In genomic region chr5:119339344-119339743, GRCh38 we compare ENCODE assay signal across 17 cellular contexts. TPM values are rescaled to one million over a fixed set of nuclear protein-coding genes. Genes with fewer than 3 reads are reported as not detected.
DNase-seq lines count a peak whose midpoint lies in the region; ATAC-seq and TF ChIP-seq lines count a peak whose summit lies in the region.
"Had no signal": no experiment of that assay in that cellular context is flagged by ENCODE, and none has a peak within 500 bp of the region (broad histone marks: within the 10 kb centered on the region; RNA-seq: fewer than 3 reads in every experiment).

No MANE protein-coding gene starts in this region.

- H3K4me3 ChIP-seq in spleen = no peak overlapping the region
- H3K4me3 ChIP-seq: left ventricle myocardium inferior, upper lobe of right lung had no signal

- ATAC-seq in activated T-helper 17 cell treated with anti-CD3 and anti-CD28 coated beads, Interleukin-2, amount 50 U/mL, for 72 hours (replicated peaks) = no peak
- no peak for ATAC-seq in HG02610 (IDR thresholded peaks at IDR 0.05; ENCODE audit: unreplicated experiment)
- ATAC-seq: upper lobe of right lung had no signal

- H3K4me3 Mint-ChIP-seq in activated CD4-positive, alpha-beta T cell treated with anti-CD3 and anti-CD28 coated beads, Interleukin-2, amount 10 ng/mL, durations not matched to agents 7 days and 5 days = peak overlapping the region; percentile 84
- peak overlapping the region; percentile 78 for H3K4me3 Mint-ChIP-seq in activated T-helper 17 cell treated with anti-CD3 and anti-CD28 coated beads, Interleukin-2, amount 50 U/mL, for 72 hours
- H3K4me3 Mint-ChIP-seq: H9 had no signal

- H3K9me3 ChIP-seq in KOPT-K1 (ENCODE audit: insufficient read depth, low read length, poor library complexity, severe bottlenecking) (no peaks in the 10 kb centered on the region), spleen (no peaks in the 10 kb centered on the region)
- H3K9me3 ChIP-seq: left ventricle myocardium inferior, upper lobe of right lung had no signal

- H3K36me3 ChIP-seq in KOPT-K1 (ENCODE audit: insufficient read depth, low read length) (no peaks in the 10 kb centered on the region; the same call in 1 of the 2 replicates), spleen (no peaks in the 10 kb centered on the region)
- H3K36me3 ChIP-seq: brain microvascular endothelial cell, left ventricle myocardium inferior, upper lobe of right lung had no signal

- peaks cover 75% of the 10 kb centered on the region for H3K36me3 Mint-ChIP-seq in activated CD4-positive, alpha-beta T cell treated with anti-CD3 and anti-CD28 coated beads, Interleukin-2, amount 10 ng/mL, durations not matched to agents 7 days and 5 days (ENCODE audit: low read depth)
- peaks cover 91% of the 10 kb centered on the region for H3K36me3 Mint-ChIP-seq in activated T-helper 17 cell treated with anti-CD3 and anti-CD28 coated beads, Interleukin-2, amount 50 U/mL, for 72 hours (ENCODE audit: low read depth)

- no peak for DNase-seq in activated CD4-positive, alpha-beta T cell treated with anti-CD3 and anti-CD28 coated beads, Interleukin-2, amount 10 ng/mL, durations not matched to agents 7 days and 5 days
- no peak for DNase-seq in activated CD4-positive, alpha-beta T cell treated with anti-CD3 and anti-CD28 coated beads for 1 hour
- DNase-seq in spleen (no peak), NCI-H2081 treated with DMSO at 0.1 percent for 48 hours (lab: John Stamatoyannopoulos, UW) (no peak), D341Med (ENCODE audit: low spot score) (no peak)
- DNase-seq: activated gamma-delta T cell, brain microvascular endothelial cell, COR-L47, H9, left ventricle myocardium inferior, NCI-H187, SHP77, T1000, upper lobe of right lung had no signal

- POLR2A ChIA-PET in activated CD4-positive, alpha-beta T cell treated with anti-CD3 and anti-CD28 coated beads, Interleukin-2, amount 10 ng/mL, durations not matched to agents 7 days and 5 days (lab: Charles Lee) = interaction anchor here (0.6 to 1.3 kb wide), 2 partner anchors 17 to 26 kb away, joined by 3 to 4 read pairs; partner anchors contain the start of gene TNFAIP8

- peaks cover 87% of the 10 kb centered on the region for H3K4me1 Mint-ChIP-seq in activated CD4-positive, alpha-beta T cell treated with anti-CD3 and anti-CD28 coated beads, Interleukin-2, amount 10 ng/mL, durations not matched to agents 7 days and 5 days
- H3K4me1 Mint-ChIP-seq in activated T-helper 17 cell treated with anti-CD3 and anti-CD28 coated beads, Interleukin-2, amount 50 U/mL, for 72 hours = peaks cover 85% of the 10 kb centered on the region

- peaks cover 47 to 100% (median 94%) of the 10 kb centered on the region in 6 donors for H3K4me1 ChIP-seq in spleen

- TF ChIP-seq POLR2A in spleen (IDR thresholded peaks at IDR 0.05) = no peak

- peak overlapping the region; percentile 91 for H3K27ac Mint-ChIP-seq in activated CD4-positive, alpha-beta T cell treated with anti-CD3 and anti-CD28 coated beads, Interleukin-2, amount 10 ng/mL, durations not matched to agents 7 days and 5 days
- peak overlapping the region; percentile 95 for H3K27ac Mint-ChIP-seq in activated T-helper 17 cell treated with anti-CD3 and anti-CD28 coated beads, Interleukin-2, amount 50 U/mL, for 72 hours

- WGBS in spleen, 5 donors = 65 to 86% (median 82%) methylated on average over 2 of the region's 2 CpGs

- H3K27ac ChIP-seq in KOPT-K1 (ENCODE audit: low read depth, low read length, poor library complexity, severe bottlenecking) (peak overlapping the region; percentile 95), spleen (peak overlapping the region; percentile 44 to 91 (median 85))
- H3K27ac ChIP-seq: brain microvascular endothelial cell had no signal

- no peaks in the 10 kb centered on the region for H3K9me3 Mint-ChIP-seq in activated CD4-positive, alpha-beta T cell treated with anti-CD3 and anti-CD28 coated beads, Interleukin-2, amount 10 ng/mL, durations not matched to agents 7 days and 5 days
- H3K9me3 Mint-ChIP-seq in activated T-helper 17 cell treated with anti-CD3 and anti-CD28 coated beads, Interleukin-2, amount 50 U/mL, for 72 hours = no peaks in the 10 kb centered on the region
- H3K9me3 Mint-ChIP-seq: H9 had no signal

- no peak for TF ChIP-seq CTCF in spleen (IDR thresholded peaks at IDR 0.05 in 8 of 11, conservative IDR thresholded peaks at IDR 0.05 in 3 of 11)

- H3K27me3 Mint-ChIP-seq in activated CD4-positive, alpha-beta T cell treated with anti-CD3 and anti-CD28 coated beads, Interleukin-2, amount 10 ng/mL, durations not matched to agents 7 days and 5 days = no peaks in the 10 kb centered on the region
- H3K27me3 Mint-ChIP-seq in activated T-helper 17 cell treated with anti-CD3 and anti-CD28 coated beads, Interleukin-2, amount 50 U/mL, for 72 hours = no peaks in the 10 kb centered on the region

- CTCF ChIA-PET in activated CD4-positive, alpha-beta T cell treated with anti-CD3 and anti-CD28 coated beads, Interleukin-2, amount 10 ng/mL, durations not matched to agents 7 days and 5 days (lab: Charles Lee) = interaction anchor here (0.7 to 3.0 kb wide), 7 partner anchors 12 to 83 kb away, joined by 3 to 14 read pairs (median 4); no protein-coding TSS in a partner anchor

- intact Hi-C loops in spleen (cut with DNase I; ENCODE audit: low total_unique reads) = no loop called here

- no peaks in the 10 kb centered on the region for H3K27me3 ChIP-seq in spleen (replicated peaks in 1 of 7)
- H3K27me3 ChIP-seq: brain microvascular endothelial cell, upper lobe of right lung had no signal

RNA-seq across cellular contexts. Expression of gene TNFAIP8, which starts 16.5 kb away (rescaled TPM):
- 100 to 1,000 TPM; 167 to 184 TPM for total RNA-seq in activated CD4-positive, alpha-beta T cell treated with anti-CD3 and anti-CD28 coated beads, Interleukin-2, amount 10 ng/mL, durations not matched to agents 7 days and 5 days
- total RNA-seq in activated T-helper 17 cell treated with anti-CD3 and anti-CD28 coated beads, Interleukin-2, amount 50 U/mL, for 72 hours = 100 to 1,000 TPM; 129 to 170 TPM
- total RNA-seq in spleen = 100 to 1,000 TPM in 4 of 7 donors, 10 to 100 TPM in 3; 71.1 to 113 (median 102) TPM
- polyA plus RNA-seq in spleen = 100 to 1,000 TPM in 2 of 3 donors, 10 to 100 TPM in 1; 91.9 to 123 (median 100) TPM
